Comparison of ENCODE assay signal across 1 cellular context in genomic region chr11:2928605-2929510, GRCh38.
A peak's percentile ranks its signal among the peaks of the same experiment; 100 is the strongest.
TF ChIP-seq lines count a peak whose summit lies in the region.

A gene with protein sequence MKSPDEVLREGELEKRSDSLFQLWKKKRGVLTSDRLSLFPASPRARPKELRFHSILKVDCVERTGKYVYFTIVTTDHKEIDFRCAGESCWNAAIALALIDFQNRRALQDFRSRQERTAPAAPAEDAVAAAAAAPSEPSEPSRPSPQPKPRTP (minus strand): TSS chr11:2929420. CDS start chr11:2929364, 56 bp downstream.

TF ChIP-seq in A549, 52 proteins besides CTCF, POLR2A, EP300 and RAD21 (continued from another document):
- peak; percentile 31; the same call in 1 of the 2 replicates for TF ChIP-seq RNF2 (IDR thresholded peaks at IDR 0.05; ENCODE audit: borderline replicate concordance, low read depth)
